In genomic region chr13:104014803-104015645, GRCh38 we compare ENCODE assay signal across 20 cellular contexts.
A peak's percentile ranks its signal among the peaks of the same experiment; 100 is the strongest.
DNase-seq lines count a peak whose midpoint lies in the region; ATAC-seq and TF ChIP-seq lines count a peak whose summit lies in the region.
"Had no signal": no experiment of that assay in that cellular context is flagged by ENCODE, and none has a peak within 500 bp of the region (broad histone marks: within the 10 kb centered on the region; RNA-seq: fewer than 3 reads in every experiment).

No MANE protein-coding gene starts in this region.

- intact Hi-C loops in left ventricle myocardium superior (cut with micrococcal nuclease): no loop called here
- intact Hi-C loops in cardiac septum (cut with DNase I): no loop called here

- no peak for TF ChIP-seq CTCF in mesothelial cell of epicardium (IDR thresholded peaks at IDR 0.05; ENCODE audit: unreplicated experiment)

- DNase-seq in left ventricle myocardium superior: no peak
- no peak for DNase-seq in cardiac septum (ENCODE audit: low spot score)
- peak; percentile 35 for DNase-seq in dermis blood vessel endothelial cell
- DNase-seq in mesothelial cell of epicardium (ENCODE audit: low spot score in 2 of 2, unreplicated experiment in 2 of 2): no peak
- no peak for DNase-seq in D341Med (ENCODE audit: low spot score)
- no peak for DNase-seq in left lobe of liver (ENCODE audit: low spot score)
- DNase-seq in activated T-cell treated with anti-CD3 and anti-CD28 coated beads for 4 hours: no peak
- DNase-seq: activated gamma-delta T cell treated with Interleukin-2 at 50 U/mL for 16 hours; anterior cingulate cortex; CD4-positive, CD25-positive, alpha-beta regulatory T cell; foreskin keratinocyte; HCEC 1CT; MV-4-11; NCI-H2081 treated with DMSO at 0.1 percent for 48 hours; NCI-H82; small intestine; trophoblast cell had no signal

- no peak overlapping the region for H3K4me3 Mint-ChIP-seq in mesothelial cell of epicardium
- H3K4me3 Mint-ChIP-seq: CD4-positive, CD25-positive, alpha-beta regulatory T cell; memory B cell had no signal

- peaks cover 18% of the 10 kb centered on the region for H3K36me3 Mint-ChIP-seq in mesothelial cell of epicardium
- H3K36me3 Mint-ChIP-seq: CD4-positive, CD25-positive, alpha-beta regulatory T cell; memory B cell had no signal

- ATAC-seq in left ventricle myocardium superior (peak; percentile 26), left lobe of liver (no peak), HG02759 (IDR thresholded peaks at IDR 0.05; ENCODE audit: unreplicated experiment) (no peak)
- ATAC-seq: activated CD4-positive, CD25-positive, alpha-beta regulatory T cell treated with anti-CD3 and anti-CD28 coated beads, Interleukin-2, amount 50 U/mL, for 24 hours; foreskin keratinocyte had no signal

- peaks cover 57% of the 10 kb centered on the region for H3K4me1 Mint-ChIP-seq in mesothelial cell of epicardium
- H3K4me1 Mint-ChIP-seq: CD4-positive, CD25-positive, alpha-beta regulatory T cell; memory B cell had no signal

- H3K9me3 Mint-ChIP-seq in mesothelial cell of epicardium: peaks cover 8% of the 10 kb centered on the region

- H3K27ac Mint-ChIP-seq in mesothelial cell of epicardium: peak overlapping the region; percentile 98
- H3K27ac Mint-ChIP-seq: CD4-positive, CD25-positive, alpha-beta regulatory T cell; memory B cell had no signal

- H3K27me3 Mint-ChIP-seq in mesothelial cell of epicardium (ENCODE audit: low read depth): no peaks in the 10 kb centered on the region
- H3K27me3 Mint-ChIP-seq: CD4-positive, CD25-positive, alpha-beta regulatory T cell; memory B cell had no signal
